In the genomic region with DNA sequence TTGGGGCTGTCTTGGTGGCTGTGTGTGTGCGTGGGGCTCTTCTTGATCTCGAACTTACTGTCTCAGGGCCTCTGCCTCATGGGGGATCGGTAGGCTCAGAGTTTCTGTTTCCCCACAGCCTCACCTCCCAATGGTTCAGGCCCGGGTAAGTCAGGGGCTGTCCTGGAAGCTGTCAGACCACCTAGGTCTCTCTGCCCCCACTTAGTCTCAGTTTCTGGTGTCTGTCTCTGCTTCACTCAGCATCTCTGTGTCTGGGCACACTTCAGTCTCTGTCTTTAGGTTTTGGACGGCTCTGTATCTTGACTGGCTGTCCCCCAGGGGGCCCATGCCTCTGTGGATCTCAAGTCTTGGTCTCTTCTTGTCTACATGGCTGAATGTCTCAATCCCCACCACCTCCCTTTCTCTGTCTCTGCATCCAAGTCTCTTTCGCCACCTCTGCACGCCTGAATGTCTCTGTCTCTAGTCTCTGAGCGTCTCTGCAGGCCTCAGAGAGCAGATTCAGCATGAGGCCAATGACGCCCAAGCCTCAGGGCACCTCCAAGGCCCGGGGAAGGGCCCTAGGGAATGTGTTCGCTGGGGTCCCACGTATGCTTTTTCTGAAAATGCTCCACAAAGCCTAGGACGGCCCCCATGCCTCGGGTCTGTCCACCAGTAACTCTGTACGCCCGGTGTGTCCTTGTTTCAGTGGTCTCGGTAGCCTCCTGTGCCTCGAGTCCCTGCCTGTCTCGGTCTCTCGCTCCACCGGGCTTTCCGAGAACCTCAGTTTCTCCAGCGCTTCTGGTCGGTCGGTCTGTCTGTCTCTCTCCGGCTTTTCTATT, we compare ENCODE assay signal across 8 cellular contexts. TPM values are rescaled to one million over a fixed set of nuclear protein-coding genes. Genes with fewer than 3 reads are reported as not detected.
DNase-seq lines count a peak whose midpoint lies in the region; ATAC-seq and TF ChIP-seq lines count a peak whose summit lies in the region.

No MANE protein-coding gene starts in this region.

- H3K9ac ChIP-seq in PC-3 (ENCODE audit: low read length), result peak overlapping the region; percentile 54

- peak; percentile 43 for DNase-seq in GM13976 (ENCODE audit: low spot score)
- no peak for DNase-seq in PC-3
- DNase-seq in dorsolateral prefrontal cortex, result no peak
- DNase-seq in naive thymus-derived CD4-positive, alpha-beta T cell, result peak in 1 of 9 donors; percentile 26
- DNase-seq in SW480 (ENCODE audit: low spot score), result no peak
- no peak for DNase-seq in stimulated activated CD4-positive, alpha-beta T cell treated with anti-CD3 and anti-CD28 coated beads, Interleukin-1b, Interleukin-23, amount 100 ng/mL, for 48 hours

- H3K27ac ChIP-seq in PC-3 (ENCODE audit: low read length) (no peak overlapping the region), dorsolateral prefrontal cortex (peak overlapping the region in 47 of 59 donors; percentile 2 to 82 (median 53))
- peak overlapping the region; percentile 34 for H3K27ac ChIP-seq in naive thymus-derived CD4-positive, alpha-beta T cell (ENCODE audit: low read depth, low read length)

- intact Hi-C loops in PC-3 (cut with micrococcal nuclease), result loop anchor here (1.0 kb wide), 1 partner anchor 14 kb away; the partner anchor contains the start of gene SF3A3
- intact Hi-C loops in dorsolateral prefrontal cortex (cut with DNase I), result no loop called here
- intact Hi-C loops in naive thymus-derived CD4-positive, alpha-beta T cell (cut with micrococcal nuclease), result loop anchor here (1.0 to 5.0 kb wide), 5 partner anchors 9 to 1678 kb away; partner anchors contain the start of gene SF3A3 (in 2 of the 2)

- H3K27ac Mint-ChIP-seq in naive thymus-derived CD4-positive, alpha-beta T cell, result peak overlapping the region; percentile 29 to 92 (median 73)

- H3K4me1 Mint-ChIP-seq in naive thymus-derived CD4-positive, alpha-beta T cell, result peaks cover 21 to 50% (median 36%) of the 10 kb centered on the region in 7 donors

- no peak for TF ChIP-seq CTCF in GM13976 (IDR thresholded peaks at IDR 0.05; ENCODE audit: borderline replicate concordance, control extremely low read depth, extremely low read depth, insufficient read depth, missing control alignments)
- no peak for TF ChIP-seq CTCF in PC-3 (conservative IDR thresholded peaks at IDR 0.05; ENCODE audit: low read depth, low read length)
- no peak for TF ChIP-seq CTCF in dorsolateral prefrontal cortex (IDR thresholded peaks at IDR 0.05 in 54 of 56, conservative IDR thresholded peaks at IDR 0.05 in 2 of 56; ENCODE audit: low read depth in 1 of 56, partially characterized antibody in 56 of 56)

- BruUV-seq in PC-3 (replicated peaks; lab: Mats Ljungman, UMichigan), result TSS peak; percentile 79

- no peaks in the 10 kb centered on the region for H3K9me3 ChIP-seq in PC-3 (ENCODE audit: low read length)
- no peaks in the 10 kb centered on the region for H3K9me3 ChIP-seq in naive thymus-derived CD4-positive, alpha-beta T cell (ENCODE audit: control insufficient read depth in 2 of 3, low read length in 3 of 3)

- peak overlapping the region; percentile 88 for H2AFZ ChIP-seq in PC-3 (ENCODE audit: low read length)

- no peaks in the 10 kb centered on the region for H3K36me3 ChIP-seq in PC-3 (ENCODE audit: low read depth, low read length)
- H3K36me3 ChIP-seq in naive thymus-derived CD4-positive, alpha-beta T cell (ENCODE audit: control insufficient read depth in 2 of 3, insufficient read depth in 3 of 3, low read length in 3 of 3), result no peaks in the 10 kb centered on the region

- H3K9me2 ChIP-seq in PC-3 (replicated peaks; ENCODE audit: low read length), result no peaks in the 10 kb centered on the region

- H3K27me3 ChIP-seq in PC-3 (ENCODE audit: low read length) (no peaks in the 10 kb centered on the region), dorsolateral prefrontal cortex (peaks cover 0 to 11% (median 0%) of the 10 kb centered on the region in 45 donors)
- no peaks in the 10 kb centered on the region for H3K27me3 ChIP-seq in naive thymus-derived CD4-positive, alpha-beta T cell (ENCODE audit: control insufficient read depth in 2 of 2, insufficient read depth in 2 of 2, low read length in 2 of 2)

- no peaks in the 10 kb centered on the region for H3K9me3 Mint-ChIP-seq in naive thymus-derived CD4-positive, alpha-beta T cell

- peak overlapping the region; percentile 98 for H3K4me2 ChIP-seq in PC-3 (ENCODE audit: low read length)

- no peaks in the 10 kb centered on the region for H3F3A ChIP-seq in PC-3 (ENCODE audit: low read length, unreplicated experiment)

- no peaks in the 10 kb centered on the region for H4K20me1 ChIP-seq in PC-3 (ENCODE audit: low read length)

- peaks cover 28% of the 10 kb centered on the region for H3K4me1 ChIP-seq in PC-3 (ENCODE audit: insufficient read depth, low read length)
- H3K4me1 ChIP-seq in naive thymus-derived CD4-positive, alpha-beta T cell (ENCODE audit: control insufficient read depth in 2 of 2, insufficient read depth in 2 of 2, low read length in 2 of 2), result peaks cover 0 to 9% of the 10 kb centered on the region in 2 donors

- POLR2A ChIA-PET in PC-3 (lab: Charles Lee; ENCODE audit: unreplicated experiment), result no interaction called here
- POLR2A ChIA-PET in naive thymus-derived CD4-positive, alpha-beta T cell (lab: Charles Lee), result interaction anchor here (1.2 to 1.4 kb wide), 3 partner anchors 7 to 14 kb away, joined by 4 to 6 read pairs (median 5); partner anchors contain the start of gene SF3A3

- H3K4me3 ChIP-seq in PC-3 (ENCODE audit: low read length) (peak overlapping the region; percentile 75), dorsolateral prefrontal cortex (peak overlapping the region; percentile 17 to 71 (median 59))
- peak overlapping the region; percentile 42 for H3K4me3 ChIP-seq in naive thymus-derived CD4-positive, alpha-beta T cell (ENCODE audit: low read length)

- peak; percentile 3 for ATAC-seq in PC-3
- ATAC-seq in naive thymus-derived CD4-positive, alpha-beta T cell, result peak; percentile 32
- no peak for ATAC-seq in HG02840 (IDR thresholded peaks at IDR 0.05; ENCODE audit: low FRiP score, unreplicated experiment)
- ATAC-seq in GM19455 (IDR thresholded peaks at IDR 0.05; ENCODE audit: unreplicated experiment), result no peak

- CTCF ChIA-PET in PC-3 (lab: Charles Lee), result no interaction called here
- CTCF ChIA-PET in naive thymus-derived CD4-positive, alpha-beta T cell (lab: Charles Lee), result interaction anchor here (0.9 kb wide), 1 partner anchor 14 kb away, joined by 3 read pairs; no protein-coding TSS in a partner anchor

- H3K27me3 Mint-ChIP-seq in naive thymus-derived CD4-positive, alpha-beta T cell, result no peaks in the 10 kb centered on the region

- peaks cover 15% of the 10 kb centered on the region; the same call in 1 of the 2 replicates for H3K79me2 ChIP-seq in PC-3 (ENCODE audit: low read length)

- H3K4me3 Mint-ChIP-seq in naive thymus-derived CD4-positive, alpha-beta T cell, result peak overlapping the region; percentile 65 to 93 (median 83)

- no peaks in the 10 kb centered on the region for H3K36me3 Mint-ChIP-seq in naive thymus-derived CD4-positive, alpha-beta T cell

- in situ Hi-C loops in GM13976 (cut with MboI; ENCODE audit: low sequenced_read_pairs, unreplicated experiment), result no loop called here

RNA-seq across cellular contexts. Expression of gene FHL3, which starts 0.8 kb away (rescaled TPM):
- total RNA-seq in PC-3 (2014; rRNA removed), result 3.6 and 6.3 TPM in 2 replicates
- total RNA-seq in dorsolateral prefrontal cortex, result 10 to 100 TPM in 51 of 120 experiments, 1 to 10 TPM in 69; 5.8 to 18.5 (median 9.6) TPM
- total RNA-seq in naive thymus-derived CD4-positive, alpha-beta T cell, result 10 to 100 TPM in 2 of 5 experiments, 1 to 10 TPM in 3; 2.9 to 19.0 (median 8.6) TPM
- 1 to 10 TPM; 5.1 to 8.8 TPM for polyA plus RNA-seq in naive thymus-derived CD4-positive, alpha-beta T cell

RNA-seq across cellular contexts. Expression of gene UTP11, which starts 8.0 kb away (rescaled TPM):
- total RNA-seq in PC-3 (2014; rRNA removed), result 33.8 and 48.1 TPM in 2 replicates
- total RNA-seq in dorsolateral prefrontal cortex, result 10 to 100 TPM; 13.6 to 33.4 (median 24.4) TPM
- 10 to 100 TPM in 3 of 5 experiments, 1 to 10 TPM in 2; 8.2 to 42.8 (median 15.7) TPM for total RNA-seq in naive thymus-derived CD4-positive, alpha-beta T cell
- 10 to 100 TPM; 17.4 to 26.0 TPM for polyA plus RNA-seq in naive thymus-derived CD4-positive, alpha-beta T cell

RNA-seq across cellular contexts. Expression of gene SF3A3, which starts 14.7 kb away (rescaled TPM):
- 103 and 142 TPM in 2 replicates for total RNA-seq in PC-3 (2014; rRNA removed)
- 10 to 100 TPM; 30.2 to 67.9 (median 44.5) TPM for total RNA-seq in dorsolateral prefrontal cortex
- 10 to 100 TPM; 43.2 to 90.4 (median 77.6) TPM for total RNA-seq in naive thymus-derived CD4-positive, alpha-beta T cell
- 100 to 1,000 TPM; 116 to 118 TPM for polyA plus RNA-seq in naive thymus-derived CD4-positive, alpha-beta T cell

RNA-seq across cellular contexts. Expression of gene POU3F1, which starts 42.1 kb away (rescaled TPM):
- not detected in 2 replicates for total RNA-seq in PC-3 (2014; rRNA removed)
- 1 to 10 TPM; 1.6 to 8.4 (median 4.4) TPM for total RNA-seq in dorsolateral prefrontal cortex
- under 1 TPM in 2 of 5 experiments, not detected in 3; 0.17 to 0.19 TPM for total RNA-seq in naive thymus-derived CD4-positive, alpha-beta T cell
- polyA plus RNA-seq in naive thymus-derived CD4-positive, alpha-beta T cell, result not detected

RNA-seq across cellular contexts. Expression of gene INPP5B, which starts 57.6 kb away (rescaled TPM):
- 10.5 and 12.1 TPM in 2 replicates for total RNA-seq in PC-3 (2014; rRNA removed)
- total RNA-seq in dorsolateral prefrontal cortex, result 10 to 100 TPM; 23.9 to 71.7 (median 40.7) TPM
- 10 to 100 TPM; 23.3 to 35.7 (median 30.6) TPM for total RNA-seq in naive thymus-derived CD4-positive, alpha-beta T cell
- polyA plus RNA-seq in naive thymus-derived CD4-positive, alpha-beta T cell, result 10 to 100 TPM; 14.1 to 23.9 TPM

Comparison
In these comparisons a context has a peak if more than half of its experiments do, and no peak if none do; other contexts are left out.
1. ATAC-seq: peak in PC-3 (single experiment) and naive thymus-derived CD4-positive, alpha-beta T cell (single experiment); none in HG02840 (single experiment) and GM19455 (single experiment).
2. intact Hi-C loops: an anchor here in PC-3 (1.0 kb wide) and naive thymus-derived CD4-positive, alpha-beta T cell (1.0 to 5.0 kb wide); none called in dorsolateral prefrontal cortex.
3. Peak in every context shown above with its lines, with median percentiles within 50 percentile points of each other: H3K4me3 ChIP-seq.